Comparison of ENCODE assay signal across 7 cellular contexts in genomic region chr15:64067564-64068030, GRCh38. TPM values are rescaled to one million over a fixed set of nuclear protein-coding genes. Genes with fewer than 3 reads are reported as not detected.
DNase-seq lines count a peak whose midpoint lies in the region; ATAC-seq, FAIRE-seq and TF ChIP-seq lines count a peak whose summit lies in the region.

No MANE protein-coding gene starts in this region.

- no peak overlapping the region for H3K4me3 ChIP-seq in adipocyte (ENCODE audit: low read length)
- no peak overlapping the region for H3K4me3 ChIP-seq in left ventricle myocardium inferior
- H3K4me3 ChIP-seq in retinal pigment epithelial cell (ENCODE audit: low read length), result no peak overlapping the region

- ATAC-seq in HG03097 (IDR thresholded peaks at IDR 0.05; ENCODE audit: low FRiP score, unreplicated experiment), result no peak

- intact Hi-C loops in left ventricle myocardium inferior (cut with micrococcal nuclease), result loop anchor here (5.0 kb wide), 1 partner anchor 315 kb away; no protein-coding TSS in a partner anchor

- no peak overlapping the region for H3K9ac ChIP-seq in adipocyte (ENCODE audit: low read length)

- H3K27me3 ChIP-seq in adipocyte (replicated peaks; ENCODE audit: control insufficient read depth, insufficient read depth, low read length), result no peaks in the 10 kb centered on the region
- H3K27me3 ChIP-seq in left ventricle myocardium inferior (ENCODE audit: low read depth), result no peaks in the 10 kb centered on the region

- H3K36me3 ChIP-seq in adipocyte (ENCODE audit: control insufficient read depth, insufficient read depth, low read length, severe bottlenecking) (peaks cover under 1% of the 10 kb centered on the region), left ventricle myocardium inferior (peaks cover 13% of the 10 kb centered on the region)

- no peak for DNase-seq in GM12892 (ENCODE audit: insufficient read length)
- DNase-seq in NAMALWA (ENCODE audit: low spot score), result peak; percentile 84
- peak; percentile 24 for DNase-seq in SW480 (ENCODE audit: low spot score)
- DNase-seq in adipocyte (ENCODE audit: low read depth), result peak; percentile 86
- peak; percentile 25 for DNase-seq in left ventricle myocardium inferior
- DNase-seq in retinal pigment epithelial cell (ENCODE audit: low read depth), result no peak

- H3K9me3 ChIP-seq in adipocyte (ENCODE audit: control insufficient read depth, low read length) (no peaks in the 10 kb centered on the region), left ventricle myocardium inferior (replicated peaks) (no peaks in the 10 kb centered on the region)

- H3K4me1 ChIP-seq in adipocyte (ENCODE audit: control insufficient read depth, insufficient read depth, low read length), result peaks cover 50% of the 10 kb centered on the region
- H3K4me1 ChIP-seq in left ventricle myocardium inferior, result peaks cover 37% of the 10 kb centered on the region

- no peak overlapping the region for H3K27ac ChIP-seq in left ventricle myocardium inferior (replicated peaks)

- peak; percentile 92 for FAIRE-seq in GM12892 (lab: Jason Lieb, UNC)

- peak; percentile 91 for TF ChIP-seq CTCF in left ventricle myocardium inferior (IDR thresholded peaks at IDR 0.05; ENCODE audit: borderline replicate concordance)
- TF ChIP-seq CTCF in retinal pigment epithelial cell (conservative IDR thresholded peaks at IDR 0.05; ENCODE audit: low read depth, low read length), result peak; percentile 83

- no peak for TF ChIP-seq POLR2A in GM12892 (IDR thresholded peaks at IDR 0.05; ENCODE audit: low read depth, low read length)

RNA-seq across cellular contexts. Expression of gene DAPK2, which starts 21.3 kb away (rescaled TPM):
- polyA plus RNA-seq in GM12892 (2012; ENCODE audit: missing spikeins), result 8.3 TPM
- total RNA-seq in left ventricle myocardium inferior, result 39.0 TPM

RNA-seq across cellular contexts. Expression of gene CIAO2A, which starts 26.0 kb away (rescaled TPM):
- 151 TPM for polyA plus RNA-seq in GM12892 (2012; ENCODE audit: missing spikeins)
- total RNA-seq in left ventricle myocardium inferior, result 71.0 TPM

RNA-seq across cellular contexts. Expression of gene SNX1, which starts 28.2 kb away (rescaled TPM):
- 70.6 TPM for polyA plus RNA-seq in GM12892 (2012; ENCODE audit: missing spikeins)
- 72.1 TPM for total RNA-seq in left ventricle myocardium inferior

Comparison
In these comparisons a context has a peak if more than half of its experiments do, and no peak if none do; other contexts are left out.
1. DNase-seq: peak in NAMALWA (single experiment), SW480 (single experiment), adipocyte (single experiment) and left ventricle myocardium inferior (single experiment); none in GM12892 (single experiment) and retinal pigment epithelial cell (single experiment).